11 cellular contexts compared by ENCODE assay signal in the genomic region with DNA sequence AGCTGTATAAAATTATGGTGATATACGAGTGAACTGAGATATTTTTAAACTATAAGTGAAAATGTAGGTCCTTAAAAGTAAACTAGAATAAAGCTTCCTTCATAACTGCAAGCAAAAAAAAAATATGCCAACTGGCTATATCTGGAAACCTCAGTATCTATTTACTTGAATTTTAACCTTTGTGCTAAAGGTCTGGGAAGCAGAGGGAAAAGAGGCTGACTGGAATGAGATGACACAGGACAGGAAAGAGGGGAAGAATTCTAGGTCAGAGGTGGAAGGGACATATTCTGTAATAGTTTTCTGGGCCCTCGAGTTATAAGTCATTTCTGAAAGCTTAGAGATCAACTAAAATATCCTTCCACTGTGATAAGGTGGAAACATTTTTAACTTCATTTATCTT.
"Had no signal": no experiment of that assay in that cellular context is flagged by ENCODE, and none has a peak within 500 bp of the region (broad histone marks: within the 10 kb centered on the region; RNA-seq: fewer than 3 reads in every experiment).

No MANE protein-coding gene starts in this region.

- H3K27ac Mint-ChIP-seq: activated CD8-positive, alpha-beta T cell treated with anti-CD3 and anti-CD28 coated beads for 36 hours; activated T-cell treated with anti-CD3 and anti-CD28 coated beads, Interleukin-2, amount 50 U/mL, for 72 hours; effector memory CD8-positive, alpha-beta T cell; memory B cell had no signal

- H3K9ac ChIP-seq: parathyroid adenoma had no signal

- H3K27me3 Mint-ChIP-seq: activated CD8-positive, alpha-beta T cell treated with anti-CD3 and anti-CD28 coated beads for 36 hours; effector memory CD8-positive, alpha-beta T cell; memory B cell had no signal

- ATAC-seq: activated CD8-positive, alpha-beta T cell treated with anti-CD3 and anti-CD28 coated beads for 36 hours; activated T-cell treated with anti-CD3 and anti-CD28 coated beads, Interleukin-2, amount 50 U/mL, for 72 hours; effector memory CD8-positive, alpha-beta T cell had no signal

- H2AFZ ChIP-seq: parathyroid adenoma had no signal

- H3K4me1 ChIP-seq: parathyroid adenoma had no signal

- DNase-seq: activated CD8-positive, alpha-beta memory T cell treated with anti-CD3 and anti-CD28 coated beads, Interleukin-2, amount 50 U/mL, for 4 hours; activated CD8-positive, alpha-beta T cell treated with anti-CD3 and anti-CD28 coated beads for 36 hours; activated T-cell treated with anti-CD3 and anti-CD28 coated beads, Interleukin-2, amount 50 U/mL, for 72 hours; central memory CD4-positive, alpha-beta T cell; effector memory CD8-positive, alpha-beta T cell; T-helper 9 cell had no signal

- H3K9me3 Mint-ChIP-seq: activated CD8-positive, alpha-beta T cell treated with anti-CD3 and anti-CD28 coated beads for 36 hours; effector memory CD8-positive, alpha-beta T cell had no signal

- H3K27ac ChIP-seq: epithelial cell of prostate, parathyroid adenoma had no signal

- H3K4me3 ChIP-seq: skin epidermis had no signal

- H3K4me3 Mint-ChIP-seq: activated CD8-positive, alpha-beta T cell treated with anti-CD3 and anti-CD28 coated beads for 36 hours; activated T-cell treated with anti-CD3 and anti-CD28 coated beads, Interleukin-2, amount 50 U/mL, for 72 hours; effector memory CD8-positive, alpha-beta T cell; memory B cell; neural crest cell had no signal
